ENCODE assay signal across 14 cellular contexts in genomic region chr18:77037533-77037932, GRCh38.
DNase-seq lines count a peak whose midpoint lies in the region; ATAC-seq and TF ChIP-seq lines count a peak whose summit lies in the region.
"Had no signal": no experiment of that assay in that cellular context is flagged by ENCODE, and none has a peak within 500 bp of the region (broad histone marks: within the 10 kb centered on the region; RNA-seq: fewer than 3 reads in every experiment).

No MANE protein-coding gene starts in this region.

- intact Hi-C loops in CD4-positive, alpha-beta memory T cell (cut with micrococcal nuclease) = no loop called here
- intact Hi-C loops in head of caudate nucleus (cut with DNase I) = no loop called here

- POLR2A ChIA-PET in CD4-positive, alpha-beta memory T cell (lab: Charles Lee; ENCODE audit: partially characterized antibody) = no interaction called here
- POLR2A ChIA-PET in activated CD8-positive, alpha-beta T cell treated with anti-CD3 and anti-CD28 coated beads, Interleukin-2, amount 10 ng/mL, durations not matched to agents 7 days and 5 days (lab: Charles Lee) = interaction anchor here (0.6 kb wide), 1 partner anchor 13 kb away, joined by 4 read pairs; no protein-coding TSS in a partner anchor

- H3K4me3 ChIP-seq in CD4-positive, alpha-beta memory T cell (ENCODE audit: low read length in 2 of 2) = no peak overlapping the region
- no peak overlapping the region for H3K4me3 ChIP-seq in neutrophil (ENCODE audit: low read depth in 1 of 2, low read length in 1 of 2)

- H3K4me3 Mint-ChIP-seq in CD4-positive, alpha-beta memory T cell = no peak overlapping the region
- H3K4me3 Mint-ChIP-seq in activated CD8-positive, alpha-beta T cell treated with anti-CD3 and anti-CD28 coated beads, Interleukin-2, amount 10 ng/mL, durations not matched to agents 7 days and 5 days = no peak overlapping the region
- H3K4me3 Mint-ChIP-seq in activated T-cell treated with anti-CD3 and anti-CD28 coated beads, Interleukin-2, amount 50 U/mL, for 72 hours = no peak overlapping the region

- H3K4me1 ChIP-seq in CD4-positive, alpha-beta memory T cell (ENCODE audit: insufficient read depth, low read length) = peaks cover 60% of the 10 kb centered on the region
- peaks cover 11 to 34% of the 10 kb centered on the region in 2 experiments for H3K4me1 ChIP-seq in neutrophil (ENCODE audit: control insufficient read depth in 1 of 2, insufficient read depth in 1 of 2, low read depth in 1 of 2, low read length in 1 of 2)
- H3K4me1 ChIP-seq: BE2C had no signal

- H3K9me3 ChIP-seq in CD4-positive, alpha-beta memory T cell (ENCODE audit: control insufficient read depth in 1 of 2, low read length in 2 of 2) = no peaks in the 10 kb centered on the region
- no peaks in the 10 kb centered on the region for H3K9me3 ChIP-seq in neutrophil
- H3K9me3 ChIP-seq: BE2C had no signal

- peaks cover 0 to 3% (median 0%) of the 10 kb centered on the region in 8 donors for H3K9me3 Mint-ChIP-seq in CD4-positive, alpha-beta memory T cell
- H3K9me3 Mint-ChIP-seq in activated CD8-positive, alpha-beta T cell treated with anti-CD3 and anti-CD28 coated beads, Interleukin-2, amount 10 ng/mL, durations not matched to agents 7 days and 5 days (ENCODE audit: insufficient read depth) = peaks cover 13% of the 10 kb centered on the region
- H3K9me3 Mint-ChIP-seq in activated T-cell treated with anti-CD3 and anti-CD28 coated beads, Interleukin-2, amount 50 U/mL, for 72 hours = no peaks in the 10 kb centered on the region

- CTCF ChIA-PET in CD4-positive, alpha-beta memory T cell (lab: Charles Lee; ENCODE audit: partially characterized antibody) = interaction anchor here (1.2 to 1.6 kb wide), 3 partner anchors 10 to 36 kb away, joined by 4 to 6 read pairs (median 5); no protein-coding TSS in a partner anchor
- CTCF ChIA-PET in activated CD8-positive, alpha-beta T cell treated with anti-CD3 and anti-CD28 coated beads, Interleukin-2, amount 10 ng/mL, durations not matched to agents 7 days and 5 days (lab: Charles Lee) = interaction anchor here (1.8 to 3.7 kb wide), 2 partner anchors 9 to 37 kb away, joined by 5 to 15 read pairs; no protein-coding TSS in a partner anchor

- peaks cover 25% of the 10 kb centered on the region for H3K36me3 ChIP-seq in CD4-positive, alpha-beta memory T cell (ENCODE audit: insufficient read depth, low read length)
- H3K36me3 ChIP-seq in neutrophil = peaks cover 42% of the 10 kb centered on the region
- H3K36me3 ChIP-seq: BE2C had no signal

- H3K27me3 Mint-ChIP-seq in CD4-positive, alpha-beta memory T cell = no peaks in the 10 kb centered on the region
- no peaks in the 10 kb centered on the region for H3K27me3 Mint-ChIP-seq in activated CD8-positive, alpha-beta T cell treated with anti-CD3 and anti-CD28 coated beads, Interleukin-2, amount 10 ng/mL, durations not matched to agents 7 days and 5 days (ENCODE audit: low read depth)
- H3K27me3 Mint-ChIP-seq in activated T-cell treated with anti-CD3 and anti-CD28 coated beads, Interleukin-2, amount 50 U/mL, for 72 hours (ENCODE audit: low read depth) = no peaks in the 10 kb centered on the region
- H3K27me3 Mint-ChIP-seq: IgD-negative memory B cell had no signal

- peak overlapping the region in 4 of 7 donors; percentile 2 to 52 (median 37) for H3K27ac Mint-ChIP-seq in CD4-positive, alpha-beta memory T cell
- H3K27ac Mint-ChIP-seq in activated CD8-positive, alpha-beta T cell treated with anti-CD3 and anti-CD28 coated beads, Interleukin-2, amount 10 ng/mL, durations not matched to agents 7 days and 5 days = peak overlapping the region; percentile 66
- no peak overlapping the region for H3K27ac Mint-ChIP-seq in activated T-cell treated with anti-CD3 and anti-CD28 coated beads, Interleukin-2, amount 50 U/mL, for 72 hours

- no peak for ATAC-seq in activated CD8-positive, alpha-beta T cell treated with anti-CD3 and anti-CD28 coated beads, Interleukin-2, amount 10 ng/mL, durations not matched to agents 7 days and 5 days
- ATAC-seq in activated T-cell treated with anti-CD3 and anti-CD28 coated beads, Interleukin-2, amount 50 U/mL, for 72 hours (replicated peaks in 1 of 2) = no peak

- H3K4me1 Mint-ChIP-seq in CD4-positive, alpha-beta memory T cell = peaks cover 42 to 71% (median 55%) of the 10 kb centered on the region in 4 donors
- H3K4me1 Mint-ChIP-seq in activated CD8-positive, alpha-beta T cell treated with anti-CD3 and anti-CD28 coated beads, Interleukin-2, amount 10 ng/mL, durations not matched to agents 7 days and 5 days (ENCODE audit: low read depth) = peaks cover 41% of the 10 kb centered on the region
- peaks cover 18% of the 10 kb centered on the region for H3K4me1 Mint-ChIP-seq in activated T-cell treated with anti-CD3 and anti-CD28 coated beads, Interleukin-2, amount 50 U/mL, for 72 hours (ENCODE audit: low read depth)

- TF ChIP-seq CTCF in neutrophil (IDR thresholded peaks at IDR 0.05) = no peak

- peaks cover 23 to 37% of the 10 kb centered on the region in 2 donors for H3K36me3 Mint-ChIP-seq in CD4-positive, alpha-beta memory T cell
- peaks cover 53% of the 10 kb centered on the region for H3K36me3 Mint-ChIP-seq in activated CD8-positive, alpha-beta T cell treated with anti-CD3 and anti-CD28 coated beads, Interleukin-2, amount 10 ng/mL, durations not matched to agents 7 days and 5 days (ENCODE audit: low read depth)
- H3K36me3 Mint-ChIP-seq in activated T-cell treated with anti-CD3 and anti-CD28 coated beads, Interleukin-2, amount 50 U/mL, for 72 hours (ENCODE audit: insufficient read depth in 2 of 2) = peaks cover 5 to 12% of the 10 kb centered on the region in 2 donors

- DNase-seq in CD4-positive, alpha-beta memory T cell = no peak
- DNase-seq in activated CD8-positive, alpha-beta T cell treated with anti-CD3 and anti-CD28 coated beads, Interleukin-2, amount 10 ng/mL, durations not matched to agents 7 days and 5 days = no peak
- DNase-seq in head of caudate nucleus (peak in 22 of 42 donors; percentile 46 to 82 (median 64)), SKM-1 treated with dmso at 0.1 percent for 144 hours (lab: John Stamatoyannopoulos, UW; ENCODE audit: unreplicated experiment) (no peak), NCI-H1048 (lab: John Stamatoyannopoulos, UW) (no peak), HT-29 (ENCODE audit: low spot score) (no peak)
- DNase-seq in activated T-cell treated with anti-CD3 and anti-CD28 coated beads, Interleukin-2, amount 50 U/mL, for 72 hours = no peak
- DNase-seq: BE2C, NCI-H1417 treated with DMSO at 0.1 percent for 48 hours, NCI-H2029, NCI-H510A, NCI-H82 had no signal

- H3K27me3 ChIP-seq in CD4-positive, alpha-beta memory T cell (ENCODE audit: insufficient read depth, low read length) = no peaks in the 10 kb centered on the region
- no peaks in the 10 kb centered on the region for H3K27me3 ChIP-seq in neutrophil
- H3K27me3 ChIP-seq: BE2C had no signal

- H3K27ac ChIP-seq in CD4-positive, alpha-beta memory T cell (ENCODE audit: low read depth, low read length) = no peak overlapping the region
- peak overlapping the region; percentile 60 for H3K27ac ChIP-seq in neutrophil

Comparison
In these comparisons a context has a peak if more than half of its experiments do, and no peak if none do; other contexts are left out.
1. DNase-seq: peak in head of caudate nucleus (22 of 42); none in CD4-positive, alpha-beta memory T cell (0 of 5), activated CD8-positive, alpha-beta T cell treated with anti-CD3 and anti-CD28 coated beads, Interleukin-2, amount 10 ng/mL, durations not matched to agents 7 days and 5 days (single experiment), SKM-1 treated with dmso at 0.1 percent for 144 hours (single experiment), NCI-H1048 (single experiment), activated T-cell treated with anti-CD3 and anti-CD28 coated beads, Interleukin-2, amount 50 U/mL, for 72 hours (0 of 2) and HT-29 (single experiment).